ENCODE assay signal across 17 cellular contexts in genomic region chr6:158047563-158048323, GRCh38.
A peak's percentile ranks its signal among the peaks of the same experiment; 100 is the strongest.
DNase-seq lines count a peak whose midpoint lies in the region; ATAC-seq, FAIRE-seq and TF ChIP-seq lines count a peak whose summit lies in the region.
"Had no signal": no experiment of that assay in that cellular context is flagged by ENCODE, and none has a peak within 500 bp of the region (broad histone marks: within the 10 kb centered on the region; RNA-seq: fewer than 3 reads in every experiment).

No MANE protein-coding gene starts in this region.

- no peak for TF ChIP-seq RAD21 in A549 (conservative IDR thresholded peaks at IDR 0.05 in 1 of 2, IDR thresholded peaks at IDR 0.05 in 1 of 2)

- no peaks in the 10 kb centered on the region for H3K27me3 ChIP-seq in CD4-positive, alpha-beta T cell (ENCODE audit: control insufficient read depth, insufficient read depth, low read length)

- no peaks in the 10 kb centered on the region for H3K9me3 ChIP-seq in A549
- H3K9me3 ChIP-seq in CD4-positive, alpha-beta T cell (ENCODE audit: control insufficient read depth, low read length), result no peaks in the 10 kb centered on the region
- H3K9me3 ChIP-seq: BLaER1 treated with 17β-estradiol and CSF1 and Interleukin-3, amounts not matched to agents 10 nM and 100 nM; prostate gland had no signal

- H3K4me3 ChIP-seq in A549, result no peak overlapping the region
- H3K4me3 ChIP-seq: BLaER1 treated with 17β-estradiol and CSF1 and Interleukin-3, amounts not matched to agents 10 nM and 100 nM; prostate gland had no signal

- no peak for FAIRE-seq in A549 (lab: Jason Lieb, UNC)
- FAIRE-seq: GM18507 had no signal

- no peak for ATAC-seq in A549
- no peak for ATAC-seq in CD4-positive, alpha-beta T cell (ENCODE audit: poor library complexity)
- no peak for ATAC-seq in activated naive CD8-positive, alpha-beta T cell treated with anti-CD3 and anti-CD28 coated beads, Interleukin-2, amount 10 ng/mL, durations not matched to agents 7 days and 5 days (ENCODE audit: low read depth)
- no peak for ATAC-seq in natural killer cell
- no peak for ATAC-seq in GM19467 (IDR thresholded peaks at IDR 0.05; ENCODE audit: unreplicated experiment)
- ATAC-seq in GM21360 (IDR thresholded peaks at IDR 0.05; ENCODE audit: unreplicated experiment), result no peak
- ATAC-seq: left lobe of liver had no signal

- TF ChIP-seq EP300 in A549 (IDR thresholded peaks at IDR 0.05), result no peak

- POLR2A ChIA-PET in A549 (lab: Yijun Ruan, JAX), result no interaction called here
- POLR2A ChIA-PET in CD4-positive, alpha-beta T cell (lab: Charles Lee), result interaction anchor here (2.3 to 3.0 kb wide), 2 partner anchors 10 to 65 kb away, joined by 12 to 13 read pairs; partner anchors contain the start of gene SYNJ2
- POLR2A ChIA-PET in activated naive CD8-positive, alpha-beta T cell treated with anti-CD3 and anti-CD28 coated beads, Interleukin-2, amount 10 ng/mL, durations not matched to agents 7 days and 5 days (lab: Charles Lee), result interaction anchor here (0.7 to 2.4 kb wide), 6 partner anchors 13 to 66 kb away, joined by 3 to 17 read pairs (median 10); partner anchors contain the start of gene SYNJ2

- peaks cover 66% of the 10 kb centered on the region for H3K36me3 Mint-ChIP-seq in CD4-positive, alpha-beta T cell (ENCODE audit: low read depth)
- peaks cover 36% of the 10 kb centered on the region for H3K36me3 Mint-ChIP-seq in activated naive CD8-positive, alpha-beta T cell treated with anti-CD3 and anti-CD28 coated beads, Interleukin-2, amount 10 ng/mL, durations not matched to agents 7 days and 5 days
- no peaks in the 10 kb centered on the region for H3K36me3 Mint-ChIP-seq in natural killer cell

- peaks cover 37% of the 10 kb centered on the region for H3K4me1 ChIP-seq in A549

- intact Hi-C loops in CD4-positive, alpha-beta T cell (cut with DNase I, micrococcal nuclease), result no loop called here
- intact Hi-C loops in natural killer cell (cut with micrococcal nuclease), result no loop called here

- no peak overlapping the region for H3K4me2 ChIP-seq in A549
- H3K4me2 ChIP-seq: BLaER1 treated with 17β-estradiol and CSF1 and Interleukin-3, amounts not matched to agents 10 nM and 100 nM had no signal

- peak overlapping the region; percentile 60 for H3K27ac Mint-ChIP-seq in CD4-positive, alpha-beta T cell
- H3K27ac Mint-ChIP-seq in activated naive CD8-positive, alpha-beta T cell treated with anti-CD3 and anti-CD28 coated beads, Interleukin-2, amount 10 ng/mL, durations not matched to agents 7 days and 5 days, result peak overlapping the region; percentile 91
- H3K27ac Mint-ChIP-seq in natural killer cell, result peak overlapping the region; percentile 67 to 81

- no peaks in the 10 kb centered on the region for H3K9me3 Mint-ChIP-seq in CD4-positive, alpha-beta T cell
- H3K9me3 Mint-ChIP-seq in activated naive CD8-positive, alpha-beta T cell treated with anti-CD3 and anti-CD28 coated beads, Interleukin-2, amount 10 ng/mL, durations not matched to agents 7 days and 5 days, result no peaks in the 10 kb centered on the region
- no peaks in the 10 kb centered on the region for H3K9me3 Mint-ChIP-seq in natural killer cell

- TF ChIP-seq CTCF in A549 (IDR thresholded peaks at IDR 0.05) (no peak), natural killer cell (IDR thresholded peaks at IDR 0.05) (no peak)
- TF ChIP-seq CTCF in CD4-positive, alpha-beta T cell (IDR thresholded peaks at IDR 0.05), result no peak

- H3K4me3 Mint-ChIP-seq in CD4-positive, alpha-beta T cell, result no peak overlapping the region
- peak overlapping the region; percentile 62 for H3K4me3 Mint-ChIP-seq in activated naive CD8-positive, alpha-beta T cell treated with anti-CD3 and anti-CD28 coated beads, Interleukin-2, amount 10 ng/mL, durations not matched to agents 7 days and 5 days
- H3K4me3 Mint-ChIP-seq in natural killer cell, result no peak overlapping the region

- H3K27me3 Mint-ChIP-seq in CD4-positive, alpha-beta T cell, result no peaks in the 10 kb centered on the region
- H3K27me3 Mint-ChIP-seq in activated naive CD8-positive, alpha-beta T cell treated with anti-CD3 and anti-CD28 coated beads, Interleukin-2, amount 10 ng/mL, durations not matched to agents 7 days and 5 days, result no peaks in the 10 kb centered on the region
- H3K27me3 Mint-ChIP-seq in natural killer cell (ENCODE audit: low read depth in 2 of 2), result no peaks in the 10 kb centered on the region

- H3K4me1 Mint-ChIP-seq in CD4-positive, alpha-beta T cell (ENCODE audit: low read depth), result peaks cover 25% of the 10 kb centered on the region
- peaks cover 25% of the 10 kb centered on the region for H3K4me1 Mint-ChIP-seq in activated naive CD8-positive, alpha-beta T cell treated with anti-CD3 and anti-CD28 coated beads, Interleukin-2, amount 10 ng/mL, durations not matched to agents 7 days and 5 days
- peaks cover 22 to 38% of the 10 kb centered on the region in 2 donors for H3K4me1 Mint-ChIP-seq in natural killer cell

- CTCF ChIA-PET in A549 (lab: Yijun Ruan, JAX), result interaction anchor here (1.0 to 2.0 kb wide), 5 partner anchors 22 to 39 kb away, joined by 3 to 13 read pairs (median 6); no protein-coding TSS in a partner anchor
- CTCF ChIA-PET in CD4-positive, alpha-beta T cell (lab: Charles Lee), result interaction anchor here (1.4 kb wide), 1 partner anchor 22 kb away, joined by 6 read pairs; no protein-coding TSS in a partner anchor

- WGBS in A549 (ENCODE audit: missing lambda C conversion rate), result 74% methylated on average over 6 of the region's 9 CpGs

- DNase-seq in A549 (ENCODE audit: low read depth in 1 of 2, low spot score in 1 of 2) (no peak), natural killer cell (no peak), NOMO-1 (lab: John Stamatoyannopoulos, UW; ENCODE audit: unreplicated experiment in 2 of 2) (no peak)
- no peak for DNase-seq in CD4-positive, alpha-beta T cell
- DNase-seq in activated naive CD8-positive, alpha-beta T cell treated with anti-CD3 and anti-CD28 coated beads, Interleukin-2, amount 10 ng/mL, durations not matched to agents 7 days and 5 days, result no peak
- DNase-seq: activated CD4-positive, alpha-beta T cell treated with anti-CD3 and anti-CD28 coated beads, Interleukin-2, amount 50 U/mL, for 1 hour; DMS53; NCI-H1436 treated with DMSO at 0.1 percent for 48 hours; NK-92 treated with Interleukin-12 subunit alpha and Interleukin-12 subunit beta, amount 100 ng/mL, for 24 hours; SIG-M5; T1000 had no signal

- peak overlapping the region; percentile 21 to 60; a peak in 4 of 6 replicates for H3K27ac ChIP-seq in A549
- no peak overlapping the region for H3K27ac ChIP-seq in CD4-positive, alpha-beta T cell (ENCODE audit: low read depth, low read length)
- H3K27ac ChIP-seq: BLaER1 treated with 17β-estradiol and CSF1 and Interleukin-3, amounts not matched to agents 10 nM and 100 nM; prostate gland had no signal

- TF ChIP-seq POLR2A in A549 (IDR thresholded peaks at IDR 0.05; ENCODE audit: low read length), result no peak

TF ChIP-seq in A549, 52 proteins besides CTCF, POLR2A, EP300 and RAD21 (continues in another document):
- TF ChIP-seq MAFK (IDR thresholded peaks at IDR 0.05; ENCODE audit: partially characterized antibody) (no peak), CHD4 (IDR thresholded peaks at IDR 0.05; ENCODE audit: borderline replicate concordance) (no peak), FOSB (CRISPR knock-in tag; IDR thresholded peaks at IDR 0.05) (no peak), MYC (IDR thresholded peaks at IDR 0.05; ENCODE audit: borderline replicate concordance, low read length) (no peak), CBX2 (IDR thresholded peaks at IDR 0.05; ENCODE audit: borderline replicate concordance, low read depth) (no peak), KDM5A (IDR thresholded peaks at IDR 0.05) (no peak), HEYL (CRISPR knock-in tag; IDR thresholded peaks at IDR 0.05) (no peak), MAZ (IDR thresholded peaks at IDR 0.05; ENCODE audit: borderline replicate concordance, low read depth, low read length) (no peak), REST (IDR thresholded peaks at IDR 0.05) (no peak), TFCP2L1 (CRISPR knock-in tag; IDR thresholded peaks at IDR 0.05) (no peak), BCL3 (IDR thresholded peaks at IDR 0.05) (no peak), EHMT2 (IDR thresholded peaks at IDR 0.05; ENCODE audit: low read depth) (no peak), BHLHE40 (IDR thresholded peaks at IDR 0.05; ENCODE audit: low read depth, low read length) (no peak), RNF2 (IDR thresholded peaks at IDR 0.05; ENCODE audit: borderline replicate concordance, low read depth) (no peak), NR3C1 (IDR thresholded peaks at IDR 0.05) (no peak)
